ENCODE assay signal across 10 cellular contexts in genomic region chr19:7926727-7927604, GRCh38. TPM values are rescaled to one million over a fixed set of nuclear protein-coding genes. Genes with fewer than 3 reads are reported as not detected.
DNase-seq lines count a peak whose midpoint lies in the region; ATAC-seq and TF ChIP-seq lines count a peak whose summit lies in the region.
"Had no signal": no experiment of that assay in that cellular context is flagged by ENCODE, and none has a peak within 500 bp of the region (broad histone marks: within the 10 kb centered on the region; RNA-seq: fewer than 3 reads in every experiment).

No MANE protein-coding gene starts in this region.

- no peaks in the 10 kb centered on the region for H3K9me3 ChIP-seq in DOHH2 (ENCODE audit: control insufficient read depth, insufficient read depth, low read length)
- no peaks in the 10 kb centered on the region for H3K9me3 ChIP-seq in PC-3 (ENCODE audit: low read length)
- no peaks in the 10 kb centered on the region for H3K9me3 ChIP-seq in esophagus (ENCODE audit: control insufficient read depth in 2 of 2, insufficient read depth in 1 of 2, low read depth in 1 of 2, low read length in 1 of 2)
- H3K9me3 ChIP-seq in Karpas-422 (ENCODE audit: low read length), result no peaks in the 10 kb centered on the region

- H3K4me1 ChIP-seq in DOHH2 (ENCODE audit: control insufficient read depth, low read length) (peaks cover 11% of the 10 kb centered on the region), PC-3 (ENCODE audit: insufficient read depth, low read length) (peaks cover 44% of the 10 kb centered on the region), esophagus (ENCODE audit: control insufficient read depth in 2 of 2, insufficient read depth in 2 of 2, low read length in 1 of 2) (peaks cover 9 to 16% of the 10 kb centered on the region in 2 donors), Karpas-422 (ENCODE audit: low read length) (peaks cover 24% of the 10 kb centered on the region)

- no peak overlapping the region for H2AFZ ChIP-seq in PC-3 (ENCODE audit: low read length)
- H2AFZ ChIP-seq in Karpas-422 (ENCODE audit: low read length), result no peak overlapping the region

- no TSS peak for BruUV-seq in PC-3 (replicated peaks; lab: Mats Ljungman, UMichigan)

- H3K9me2 ChIP-seq in DOHH2 (replicated peaks; ENCODE audit: control insufficient read depth, low read length) (no peaks in the 10 kb centered on the region), PC-3 (replicated peaks; ENCODE audit: low read length) (no peaks in the 10 kb centered on the region), Karpas-422 (replicated peaks; ENCODE audit: insufficient read depth, low read length) (no peaks in the 10 kb centered on the region)

- H3F3A ChIP-seq in DOHH2 (ENCODE audit: control insufficient read depth, insufficient read depth) (peaks cover 12% of the 10 kb centered on the region; the same call in 1 of the 2 replicates), PC-3 (ENCODE audit: low read length, unreplicated experiment) (no peaks in the 10 kb centered on the region)

- H3K27me3 Mint-ChIP-seq in progenitor cell of endocrine pancreas, result no peaks in the 10 kb centered on the region
- no peaks in the 10 kb centered on the region for H3K27me3 Mint-ChIP-seq in activated CD8-positive, alpha-beta memory T cell treated with anti-CD3 and anti-CD28 coated beads, Interleukin-2, amount 10 ng/mL, durations not matched to agents 7 days and 5 days

- no peak for ATAC-seq in PC-3
- ATAC-seq in activated CD8-positive, alpha-beta memory T cell treated with anti-CD3 and anti-CD28 coated beads, Interleukin-2, amount 10 ng/mL, durations not matched to agents 7 days and 5 days, result no peak

- H3K9ac ChIP-seq in PC-3 (ENCODE audit: low read length) (no peak overlapping the region), Karpas-422 (ENCODE audit: low read length) (no peak overlapping the region)

- peak overlapping the region; percentile 75 for H3K4me3 Mint-ChIP-seq in progenitor cell of endocrine pancreas (ENCODE audit: low read depth)
- H3K4me3 Mint-ChIP-seq in activated CD8-positive, alpha-beta memory T cell treated with anti-CD3 and anti-CD28 coated beads, Interleukin-2, amount 10 ng/mL, durations not matched to agents 7 days and 5 days, result no peak overlapping the region

- H3K4me1 Mint-ChIP-seq in progenitor cell of endocrine pancreas (ENCODE audit: low read depth), result peaks cover 6% of the 10 kb centered on the region
- peaks cover 12% of the 10 kb centered on the region for H3K4me1 Mint-ChIP-seq in activated CD8-positive, alpha-beta memory T cell treated with anti-CD3 and anti-CD28 coated beads, Interleukin-2, amount 10 ng/mL, durations not matched to agents 7 days and 5 days

- 82% methylated on average over 31 to 32 of the region's 32 CpGs for WGBS in esophagus, 2 donors

- H3K79me2 ChIP-seq in DOHH2 (ENCODE audit: control insufficient read depth, low read length) (no peaks in the 10 kb centered on the region), PC-3 (ENCODE audit: low read length) (no peaks in the 10 kb centered on the region), Karpas-422 (ENCODE audit: low read length) (no peaks in the 10 kb centered on the region)

- H3K36me3 ChIP-seq in DOHH2 (ENCODE audit: control insufficient read depth, low read length) (peaks cover 32% of the 10 kb centered on the region), PC-3 (ENCODE audit: low read depth, low read length) (peaks cover 16% of the 10 kb centered on the region), esophagus (ENCODE audit: control insufficient read depth in 2 of 2, insufficient read depth in 2 of 2, low read length in 1 of 2) (peaks cover 4 to 26% of the 10 kb centered on the region in 2 donors), Karpas-422 (ENCODE audit: insufficient read depth, low read length) (0 out of 2 replicates have a peak, but pooled peaks cover 4% of the 10 kb centered on the region)

- no peaks in the 10 kb centered on the region for H3K9me3 Mint-ChIP-seq in progenitor cell of endocrine pancreas (ENCODE audit: low read depth)
- no peaks in the 10 kb centered on the region for H3K9me3 Mint-ChIP-seq in activated CD8-positive, alpha-beta memory T cell treated with anti-CD3 and anti-CD28 coated beads, Interleukin-2, amount 10 ng/mL, durations not matched to agents 7 days and 5 days (ENCODE audit: low read depth)

- H4K20me1 ChIP-seq in DOHH2 (ENCODE audit: control insufficient read depth, insufficient read depth, low read depth, low read length), result 0 out of 2 replicates have a peak, but pooled peaks cover 6% of the 10 kb centered on the region
- H4K20me1 ChIP-seq in PC-3 (ENCODE audit: low read length), result 0 out of 2 replicates have a peak, but pooled peaks cover 5% of the 10 kb centered on the region
- peaks cover 32% of the 10 kb centered on the region for H4K20me1 ChIP-seq in Karpas-422 (ENCODE audit: insufficient read depth, low read depth, low read length)

- H3K27ac ChIP-seq in DOHH2 (ENCODE audit: low read depth, low read length) (no peak overlapping the region), PC-3 (ENCODE audit: low read length) (no peak overlapping the region), esophagus (ENCODE audit: low read depth in 2 of 2, low read length in 1 of 2) (peak overlapping the region; percentile 50 to 74), Karpas-422 (ENCODE audit: low read length) (no peak overlapping the region)

- H3K4me3 ChIP-seq in DOHH2 (ENCODE audit: low read length) (no peak overlapping the region), PC-3 (ENCODE audit: low read length) (no peak overlapping the region), esophagus (ENCODE audit: low read depth in 1 of 2, low read length in 2 of 2) (no peak overlapping the region), Karpas-422 (ENCODE audit: low read length) (no peak overlapping the region)

- H3K4me2 ChIP-seq in DOHH2 (ENCODE audit: low read length) (peak overlapping the region; percentile 61), PC-3 (ENCODE audit: low read length) (peak overlapping the region; percentile 88), Karpas-422 (ENCODE audit: low read depth, low read length, poor library complexity, severe bottlenecking) (no peak overlapping the region)

- H3K27me3 ChIP-seq in DOHH2 (ENCODE audit: control insufficient read depth, low read length), result no peaks in the 10 kb centered on the region
- H3K27me3 ChIP-seq in PC-3 (ENCODE audit: low read length), result no peaks in the 10 kb centered on the region
- no peaks in the 10 kb centered on the region for H3K27me3 ChIP-seq in esophagus (ENCODE audit: control insufficient read depth in 1 of 2, insufficient read depth in 2 of 2, low read length in 2 of 2)
- H3K27me3 ChIP-seq in Karpas-422 (ENCODE audit: low read length), result no peaks in the 10 kb centered on the region

- peak overlapping the region; percentile 94 for H3K27ac Mint-ChIP-seq in progenitor cell of endocrine pancreas
- H3K27ac Mint-ChIP-seq in activated CD8-positive, alpha-beta memory T cell treated with anti-CD3 and anti-CD28 coated beads, Interleukin-2, amount 10 ng/mL, durations not matched to agents 7 days and 5 days, result no peak overlapping the region

- CTCF ChIA-PET in PC-3 (lab: Charles Lee), result no interaction called here
- CTCF ChIA-PET in activated CD8-positive, alpha-beta memory T cell treated with anti-CD3 and anti-CD28 coated beads, Interleukin-2, amount 10 ng/mL, durations not matched to agents 7 days and 5 days (lab: Charles Lee), result interaction anchor here (0.9 to 1.1 kb wide), 4 partner anchors 17 to 74 kb away, joined by 3 to 4 read pairs (median 3); partner anchors contain the start of genes MAP2K7 and TIMM44

- no peak for TF ChIP-seq CTCF in DOHH2 (IDR thresholded peaks at IDR 0.05; ENCODE audit: low read depth, low read length, poor library complexity, severe bottlenecking)
- TF ChIP-seq CTCF in PC-3 (conservative IDR thresholded peaks at IDR 0.05; ENCODE audit: low read depth, low read length), result no peak
- TF ChIP-seq CTCF in progenitor cell of endocrine pancreas (IDR thresholded peaks at IDR 0.05; ENCODE audit: unreplicated experiment), result no peak

- intact Hi-C loops in PC-3 (cut with micrococcal nuclease), result loop anchor here (5.0 kb wide), 1 partner anchor 75 kb away; no protein-coding TSS in a partner anchor

- DNase-seq in PC-3 (no peak), progenitor cell of endocrine pancreas (ENCODE audit: low spot score, unreplicated experiment) (no peak), NCI-H774 (lab: John Stamatoyannopoulos, UW) (no peak), SKM-1 (lab: John Stamatoyannopoulos, UW; ENCODE audit: unreplicated experiment) (no peak), Karpas-422 (no peak)
- DNase-seq in activated CD8-positive, alpha-beta memory T cell treated with anti-CD3 and anti-CD28 coated beads, Interleukin-2, amount 10 ng/mL, durations not matched to agents 7 days and 5 days, result no peak
- DNase-seq: foreskin melanocyte, Kasumi-1 had no signal

- POLR2A ChIA-PET in PC-3 (lab: Charles Lee; ENCODE audit: unreplicated experiment), result no interaction called here

- peaks cover 8% of the 10 kb centered on the region for H3K36me3 Mint-ChIP-seq in progenitor cell of endocrine pancreas (ENCODE audit: insufficient read depth)
- H3K36me3 Mint-ChIP-seq in activated CD8-positive, alpha-beta memory T cell treated with anti-CD3 and anti-CD28 coated beads, Interleukin-2, amount 10 ng/mL, durations not matched to agents 7 days and 5 days, result peaks cover 4% of the 10 kb centered on the region

RNA-seq across cellular contexts. Expression of gene CTXN1, which starts 1.0 kb away (rescaled TPM):
- 11.4 and 40.3 TPM in 2 replicates for total RNA-seq in PC-3 (2014; rRNA removed)
- 1 to 10 TPM; 1.4 to 3.0 TPM for polyA plus RNA-seq in esophagus
- total RNA-seq in progenitor cell of endocrine pancreas, result 97.9 and 114 TPM in 2 replicates
- total RNA-seq in Karpas-422 (2014; rRNA removed; shearing (Covaris generic); ENCODE audit: low replicate concordance), result 0.18 TPM in 1 of 2 replicates, not detected in the other
- total RNA-seq in activated CD8-positive, alpha-beta memory T cell treated with anti-CD3 and anti-CD28 coated beads, Interleukin-2, amount 10 ng/mL, durations not matched to agents 7 days and 5 days, result under 1 TPM in 1 of 2 experiments, not detected in 1; 0.23 TPM

RNA-seq across cellular contexts. Expression of gene SNAPC2, which starts 6.8 kb away (rescaled TPM):
- total RNA-seq in PC-3 (2014; rRNA removed) (40.1 and 61.7 TPM in 2 replicates), progenitor cell of endocrine pancreas (9.9 and 10.8 TPM in 2 replicates)
- polyA plus RNA-seq in esophagus, result 10 to 100 TPM in 1 of 2 donors, 1 to 10 TPM in 1; 5.6 to 11.3 TPM
- 9.8 and 22.0 TPM in 2 replicates for total RNA-seq in Karpas-422 (2014; rRNA removed; shearing (Covaris generic); ENCODE audit: low replicate concordance)
- 10 to 100 TPM; 18.0 to 24.0 TPM for total RNA-seq in activated CD8-positive, alpha-beta memory T cell treated with anti-CD3 and anti-CD28 coated beads, Interleukin-2, amount 10 ng/mL, durations not matched to agents 7 days and 5 days

RNA-seq across cellular contexts. Expression of gene TGFBR3L, which starts 12.3 kb away (rescaled TPM):
- total RNA-seq in PC-3 (2014; rRNA removed) (10.5 and 15.5 TPM in 2 replicates), progenitor cell of endocrine pancreas (0.67 and 1.1 TPM in 2 replicates)
- polyA plus RNA-seq in esophagus, result under 1 TPM in 1 of 2 donors, not detected in 1; 0.08 TPM
- total RNA-seq in Karpas-422 (2014; rRNA removed; shearing (Covaris generic); ENCODE audit: low replicate concordance), result not detected in 2 replicates
- total RNA-seq in activated CD8-positive, alpha-beta memory T cell treated with anti-CD3 and anti-CD28 coated beads, Interleukin-2, amount 10 ng/mL, durations not matched to agents 7 days and 5 days, result 1 to 10 TPM; 7.7 to 9.1 TPM

RNA-seq across cellular contexts. Expression of gene TIMM44, which starts 16.5 kb away (rescaled TPM):
- total RNA-seq in PC-3 (2014; rRNA removed) (191 and 262 TPM in 2 replicates), progenitor cell of endocrine pancreas (75.0 and 75.2 TPM in 2 replicates)
- polyA plus RNA-seq in esophagus, result 10 to 100 TPM; 42.1 to 53.4 TPM
- total RNA-seq in Karpas-422 (2014; rRNA removed; shearing (Covaris generic); ENCODE audit: low replicate concordance), result 43.7 and 53.1 TPM in 2 replicates
- 10 to 100 TPM; 63.7 to 76.4 TPM for total RNA-seq in activated CD8-positive, alpha-beta memory T cell treated with anti-CD3 and anti-CD28 coated beads, Interleukin-2, amount 10 ng/mL, durations not matched to agents 7 days and 5 days

RNA-seq across cellular contexts. Expression of gene MAP2K7, which starts 23.3 kb away (rescaled TPM):
- total RNA-seq in PC-3 (2014; rRNA removed), result 39.3 and 40.5 TPM in 2 replicates
- 10 to 100 TPM; 12.8 to 35.1 TPM for polyA plus RNA-seq in esophagus
- total RNA-seq in progenitor cell of endocrine pancreas, result 50.7 and 53.5 TPM in 2 replicates
- 10.4 and 14.4 TPM in 2 replicates for total RNA-seq in Karpas-422 (2014; rRNA removed; shearing (Covaris generic); ENCODE audit: low replicate concordance)
- 10 to 100 TPM; 38.0 to 41.6 TPM for total RNA-seq in activated CD8-positive, alpha-beta memory T cell treated with anti-CD3 and anti-CD28 coated beads, Interleukin-2, amount 10 ng/mL, durations not matched to agents 7 days and 5 days

Comparison
In these comparisons a context has a peak if more than half of its experiments do, and no peak if none do; other contexts are left out.
1. H3K27ac ChIP-seq: peak in esophagus (2 of 2); none in DOHH2 (single experiment), PC-3 (single experiment) and Karpas-422 (single experiment).
2. RNA of gene CTXN1, which starts 1.0 kb away (total RNA-seq): 97.9 to 114 TPM in progenitor cell of endocrine pancreas and 11.4 to 40.3 TPM in PC-3; 0.23 TPM in activated CD8-positive, alpha-beta memory T cell treated with anti-CD3 and anti-CD28 coated beads, Interleukin-2, amount 10 ng/mL, durations not matched to agents 7 days and 5 days and 0.18 TPM in Karpas-422; every median in the first group is over 10 times any median in the second.